In the genomic region with DNA sequence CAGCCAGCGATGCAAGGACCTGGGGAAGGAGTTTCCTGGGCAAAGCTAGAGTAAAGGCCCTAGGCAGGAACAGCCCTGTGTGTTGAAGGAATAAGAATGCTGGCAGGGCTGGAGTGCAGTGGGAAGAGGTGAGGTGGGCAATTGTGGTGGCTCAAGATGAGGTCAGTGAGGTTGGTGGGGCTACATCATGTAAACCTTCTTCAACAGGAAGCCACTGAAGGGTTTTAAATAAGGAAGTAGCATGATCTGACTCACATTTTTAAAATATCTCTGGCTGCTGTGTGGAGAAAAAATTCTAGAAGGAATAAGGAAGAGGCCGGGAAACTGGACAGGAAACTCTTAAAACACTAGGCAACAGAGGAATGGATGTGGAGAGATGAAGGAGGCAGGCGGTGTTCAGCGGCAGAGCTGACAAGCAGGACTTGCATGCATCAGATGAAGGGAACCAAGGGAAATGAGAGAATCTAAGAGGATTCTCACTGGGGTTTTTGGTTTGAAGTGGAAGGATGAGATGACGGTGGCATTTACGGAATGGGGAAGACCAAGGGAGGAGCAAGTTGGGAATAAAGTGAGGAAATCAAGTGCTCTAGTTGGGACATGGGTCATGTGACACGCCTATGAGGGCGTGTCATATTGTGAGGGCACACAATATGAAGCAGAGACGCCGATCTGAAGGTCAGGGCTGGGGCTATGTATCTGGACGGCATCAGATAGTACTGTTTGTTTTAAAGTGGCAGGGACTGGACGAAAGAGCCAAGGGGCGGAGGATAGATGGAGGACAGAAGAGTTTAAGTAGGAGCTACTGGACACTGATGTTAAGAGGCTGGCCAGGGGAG, we compare ENCODE assay signal across 1 cellular context.
TF ChIP-seq lines count a peak whose summit lies in the region.

No MANE protein-coding gene starts in this region.

TF ChIP-seq in WTC11, 78 proteins besides CTCF, POLR2A, EP300 and RAD21 (continued from another document):
- TF ChIP-seq, protein P1, sequence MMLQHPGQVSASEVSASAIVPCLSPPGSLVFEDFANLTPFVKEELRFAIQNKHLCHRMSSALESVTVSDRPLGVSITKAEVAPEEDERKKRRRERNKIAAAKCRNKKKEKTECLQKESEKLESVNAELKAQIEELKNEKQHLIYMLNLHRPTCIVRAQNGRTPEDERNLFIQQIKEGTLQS (CRISPR knock-in tag; conservative IDR thresholded peaks at IDR 0.05): no peak
- TF ChIP-seq, protein P2, sequence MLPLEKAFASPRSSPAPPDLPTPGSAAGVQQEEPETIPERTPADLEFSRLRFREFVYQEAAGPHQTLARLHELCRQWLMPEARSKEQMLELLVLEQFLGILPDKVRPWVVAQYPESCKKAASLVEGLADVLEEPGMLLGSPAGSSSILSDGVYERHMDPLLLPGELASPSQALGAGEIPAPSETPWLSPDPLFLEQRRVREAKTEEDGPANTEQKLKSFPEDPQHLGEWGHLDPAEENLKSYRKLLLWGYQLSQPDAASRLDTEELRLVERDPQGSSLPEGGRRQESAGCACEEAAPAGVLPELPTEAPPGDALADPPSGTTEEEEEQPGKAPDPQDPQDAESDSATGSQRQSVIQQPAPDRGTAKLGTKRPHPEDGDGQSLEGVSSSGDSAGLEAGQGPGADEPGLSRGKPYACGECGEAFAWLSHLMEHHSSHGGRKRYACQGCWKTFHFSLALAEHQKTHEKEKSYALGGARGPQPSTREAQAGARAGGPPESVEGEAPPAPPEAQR (CRISPR knock-in tag; IDR thresholded peaks at IDR 0.05): no peak
- TF ChIP-seq ESRRA (CRISPR knock-in tag; IDR thresholded peaks at IDR 0.05; ENCODE audit: borderline replicate concordance) (no peak), FOXJ3 (CRISPR knock-in tag; IDR thresholded peaks at IDR 0.05; ENCODE audit: borderline replicate concordance) (no peak)
- TF ChIP-seq, protein P3, sequence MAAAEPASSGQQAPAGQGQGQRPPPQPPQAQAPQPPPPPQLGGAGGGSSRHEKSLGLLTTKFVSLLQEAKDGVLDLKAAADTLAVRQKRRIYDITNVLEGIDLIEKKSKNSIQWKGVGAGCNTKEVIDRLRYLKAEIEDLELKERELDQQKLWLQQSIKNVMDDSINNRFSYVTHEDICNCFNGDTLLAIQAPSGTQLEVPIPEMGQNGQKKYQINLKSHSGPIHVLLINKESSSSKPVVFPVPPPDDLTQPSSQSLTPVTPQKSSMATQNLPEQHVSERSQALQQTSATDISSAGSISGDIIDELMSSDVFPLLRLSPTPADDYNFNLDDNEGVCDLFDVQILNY (CRISPR knock-in tag; IDR thresholded peaks at IDR 0.05): no peak
- TF ChIP-seq, protein P4, sequence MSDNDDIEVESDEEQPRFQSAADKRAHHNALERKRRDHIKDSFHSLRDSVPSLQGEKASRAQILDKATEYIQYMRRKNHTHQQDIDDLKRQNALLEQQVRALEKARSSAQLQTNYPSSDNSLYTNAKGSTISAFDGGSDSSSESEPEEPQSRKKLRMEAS (CRISPR knock-in tag; IDR thresholded peaks at IDR 0.05): no peak
